In the genomic region with DNA sequence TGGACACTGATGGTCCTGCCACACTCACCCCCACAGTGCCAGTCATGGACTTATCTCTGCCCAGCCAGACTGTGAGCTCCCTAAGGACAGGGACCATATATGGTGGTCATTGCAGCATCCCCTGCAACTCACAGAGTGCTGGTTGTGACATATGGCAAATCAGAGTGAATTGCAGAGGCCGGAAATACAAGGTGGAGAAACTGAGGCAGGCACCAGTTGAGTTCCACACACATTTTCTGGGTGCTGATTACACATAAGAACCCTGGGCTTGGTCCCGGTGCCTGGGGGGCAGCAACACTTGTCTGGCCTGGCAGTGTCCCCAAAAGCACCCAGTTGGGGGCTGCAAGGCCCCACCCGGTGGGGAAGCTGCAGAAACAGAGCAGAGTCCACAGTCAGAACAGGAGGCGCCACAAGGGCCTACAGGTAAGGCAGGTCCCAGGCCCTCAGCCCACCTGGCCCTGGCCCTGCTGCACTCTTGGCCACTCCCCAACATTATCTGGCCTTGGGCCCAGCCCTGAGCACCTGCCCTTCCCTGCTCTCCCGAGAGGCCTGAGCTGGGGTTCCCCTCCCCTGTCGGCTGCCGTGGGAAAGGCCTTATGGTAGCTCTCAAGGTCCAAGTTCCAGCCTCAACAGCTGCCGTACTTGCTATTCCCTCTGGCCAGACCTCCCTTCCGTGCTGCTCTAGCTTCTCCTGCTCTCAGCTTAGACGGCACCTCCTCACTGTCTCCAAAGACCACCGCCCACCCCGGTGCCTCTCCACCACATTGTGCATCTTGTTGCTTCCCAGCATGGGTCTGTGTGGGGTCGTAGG, we compare ENCODE assay signal across 1 cellular context.
TF ChIP-seq lines count a peak whose summit lies in the region.

No MANE protein-coding gene starts in this region.

TF ChIP-seq in SK-N-SH treated with all-trans-retinoic acid at 6 μM for 48 hours, 23 proteins besides CTCF, POLR2A, EP300 and RAD21 (continued from another document):
- no peak for TF ChIP-seq PATZ1 (CRISPR knock-in tag; IDR thresholded peaks at IDR 0.05; ENCODE audit: borderline replicate concordance)
- no peak for TF ChIP-seq ZFP30 (CRISPR knock-in tag; IDR thresholded peaks at IDR 0.05)
